In the genomic region with DNA sequence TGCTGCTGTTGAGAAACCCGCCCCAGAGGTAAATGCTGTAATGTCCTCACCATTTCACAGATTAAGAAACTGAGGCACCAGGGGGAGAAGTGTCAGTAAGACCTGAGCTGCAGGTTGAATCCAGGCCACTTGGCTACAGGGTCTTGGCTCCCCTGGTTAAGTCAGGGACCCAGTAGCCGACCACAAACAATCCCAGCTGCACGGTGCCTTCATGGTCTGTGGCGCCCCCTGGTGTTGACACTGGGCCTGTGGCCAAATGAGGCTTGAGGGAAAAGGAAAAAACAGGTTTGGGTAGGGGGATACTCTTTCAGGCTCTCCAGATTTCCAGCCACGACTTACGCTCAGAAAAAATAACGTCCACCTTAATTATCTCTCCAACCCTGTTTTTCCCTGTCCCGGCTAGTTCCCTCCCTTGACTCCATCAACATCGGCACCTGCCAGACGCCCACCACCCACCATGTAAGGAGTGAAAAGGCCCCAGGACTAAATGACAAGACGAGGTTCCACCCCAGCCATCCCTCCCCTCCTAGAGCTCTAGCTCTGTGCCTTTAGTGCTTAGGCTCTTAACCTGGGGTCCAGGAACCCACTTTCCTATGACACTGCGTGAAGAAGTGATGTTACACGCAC, we compare ENCODE assay signal across 1 cellular context.
TF ChIP-seq lines count a peak whose summit lies in the region.

No MANE protein-coding gene starts in this region.

TF ChIP-seq in SK-N-SH, 30 proteins besides CTCF, POLR2A, EP300 and RAD21:
- TF ChIP-seq RXRA (IDR thresholded peaks at IDR 0.05; ENCODE audit: borderline replicate concordance, low read depth) (no peak), SIN3A (IDR thresholded peaks at IDR 0.05; ENCODE audit: borderline replicate concordance, low read depth, low read length) (no peak), FOXJ3 (CRISPR knock-in tag; IDR thresholded peaks at IDR 0.05) (no peak), FOXM1 (IDR thresholded peaks at IDR 0.05; ENCODE audit: low read depth) (no peak), PBX3 (IDR thresholded peaks at IDR 0.05) (no peak), SMC3 (IDR thresholded peaks at IDR 0.05; ENCODE audit: low read depth, low read length) (peak; percentile 91), MXI1 (IDR thresholded peaks at IDR 0.05; ENCODE audit: low read depth, low read length) (no peak), TCF12 (IDR thresholded peaks at IDR 0.05) (no peak)
- TF ChIP-seq, protein P1, sequence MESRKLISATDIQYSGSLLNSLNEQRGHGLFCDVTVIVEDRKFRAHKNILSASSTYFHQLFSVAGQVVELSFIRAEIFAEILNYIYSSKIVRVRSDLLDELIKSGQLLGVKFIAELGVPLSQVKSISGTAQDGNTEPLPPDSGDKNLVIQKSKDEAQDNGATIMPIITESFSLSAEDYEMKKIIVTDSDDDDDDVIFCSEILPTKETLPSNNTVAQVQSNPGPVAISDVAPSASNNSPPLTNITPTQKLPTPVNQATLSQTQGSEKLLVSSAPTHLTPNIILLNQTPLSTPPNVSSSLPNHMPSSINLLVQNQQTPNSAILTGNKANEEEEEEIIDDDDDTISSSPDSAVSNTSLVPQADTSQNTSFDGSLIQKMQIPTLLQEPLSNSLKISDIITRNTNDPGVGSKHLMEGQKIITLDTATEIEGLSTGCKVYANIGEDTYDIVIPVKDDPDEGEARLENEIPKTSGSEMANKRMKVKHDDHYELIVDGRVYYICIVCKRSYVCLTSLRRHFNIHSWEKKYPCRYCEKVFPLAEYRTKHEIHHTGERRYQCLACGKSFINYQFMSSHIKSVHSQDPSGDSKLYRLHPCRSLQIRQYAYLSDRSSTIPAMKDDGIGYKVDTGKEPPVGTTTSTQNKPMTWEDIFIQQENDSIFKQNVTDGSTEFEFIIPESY (IDR thresholded peaks at IDR 0.05; ENCODE audit: borderline replicate concordance, low read depth), result no peak
